Comparison of ENCODE assay signal across 1 cellular context in genomic region chr11:77474509-77475070, GRCh38.
TF ChIP-seq lines count a peak whose summit lies in the region.

No MANE protein-coding gene starts in this region.

TF ChIP-seq in HepG2, 621 proteins besides CTCF, POLR2A, EP300 and RAD21 (continued from another document):
- TF ChIP-seq HNF4G (IDR thresholded peaks at IDR 0.05; ENCODE audit: borderline replicate concordance, low read depth, low read length) (no peak), HNF4G (CRISPR knock-in tag; IDR thresholded peaks at IDR 0.05; ENCODE audit: borderline replicate concordance, low read depth) (no peak), ZNF615 (CRISPR knock-in tag; IDR thresholded peaks at IDR 0.05; ENCODE audit: borderline replicate concordance) (no peak), KMT2A (CRISPR knock-in tag; IDR thresholded peaks at IDR 0.05) (no peak), GPBP1L1 (CRISPR knock-in tag; IDR thresholded peaks at IDR 0.05) (no peak), ZNF335 (CRISPR knock-in tag; IDR thresholded peaks at IDR 0.05) (0 out of 2 replicates have a peak, but pooled peaks have one; percentile 2), HCFC1 (IDR thresholded peaks at IDR 0.05; ENCODE audit: low read depth, low read length) (no peak), BORCS8-MEF2B (CRISPR knock-in tag; IDR thresholded peaks at IDR 0.05) (no peak), GABPB1 (CRISPR knock-in tag; IDR thresholded peaks at IDR 0.05) (0 out of 2 replicates have a peak, but pooled peaks have one; percentile 19), HNRNPUL1 (IDR thresholded peaks at IDR 0.05; ENCODE audit: low read depth, low read length) (no peak), ATF1 (CRISPR knock-in tag; IDR thresholded peaks at IDR 0.05) (peak; percentile 16; the same call in 1 of the 2 replicates), TAF15 (IDR thresholded peaks at IDR 0.05; ENCODE audit: low read depth, low read length, poor library complexity, severe bottlenecking) (no peak), JUN (CRISPR knock-in tag; IDR thresholded peaks at IDR 0.05) (peak; percentile 15; the same call in 1 of the 2 replicates)
TF ChIP-seq in HepG2: peak in this region for 6.
